In the genomic region with DNA sequence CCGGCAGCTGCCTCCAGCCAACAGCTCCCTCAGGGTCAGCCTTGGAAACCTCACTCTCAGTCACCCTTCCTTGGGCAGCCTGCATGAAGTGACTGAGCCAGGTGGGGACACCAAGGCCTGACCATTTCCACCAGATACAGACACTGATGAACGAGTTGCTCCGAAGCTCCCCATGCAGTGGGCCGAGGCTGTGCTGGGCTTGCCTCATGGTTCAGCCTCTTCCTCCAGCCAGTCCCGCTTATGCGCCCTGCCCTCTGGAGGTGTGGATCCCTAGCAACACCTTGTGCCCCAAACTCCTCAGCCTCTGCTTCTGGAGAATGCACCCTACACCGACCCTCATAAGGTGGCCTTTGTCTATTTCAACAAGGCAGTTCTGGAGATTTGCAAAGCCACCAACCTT, we compare ENCODE assay signal across 35 cellular contexts.
"Had no signal": no experiment of that assay in that cellular context is flagged by ENCODE, and none has a peak within 500 bp of the region (broad histone marks: within the 10 kb centered on the region; RNA-seq: fewer than 3 reads in every experiment).

No MANE protein-coding gene starts in this region.

- H3K9me3 ChIP-seq: ascending aorta had no signal

- H3K36me3 Mint-ChIP-seq: activated CD8-positive, alpha-beta memory T cell treated with anti-CD3 and anti-CD28 coated beads, Interleukin-2, amount 10 ng/mL, durations not matched to agents 7 days and 5 days; activated naive CD4-positive, alpha-beta T cell treated with anti-CD3 and anti-CD28 coated beads, Interleukin-2, amount 10 ng/mL, durations not matched to agents 7 days and 5 days; activated naive CD4-positive, alpha-beta T cell treated with anti-CD3 and anti-CD28 coated beads, Interleukin-2, amount 50 U/mL, for 24 hours; activated naive CD8-positive, alpha-beta T cell; activated naive CD8-positive, alpha-beta T cell treated with anti-CD3 and anti-CD28 coated beads, Interleukin-2, amount 10 ng/mL, durations not matched to agents 7 days and 5 days; brain had no signal

- H3K27ac Mint-ChIP-seq: activated CD4-positive, alpha-beta memory T cell treated with anti-CD3 and anti-CD28 coated beads, Interleukin-2, amount 10 ng/mL, durations not matched to agents 7 days and 5 days; activated CD4-positive, alpha-beta T cell treated with anti-CD3 and anti-CD28 coated beads for 36 hours; activated CD4-positive, alpha-beta T cell treated with anti-CD3 and anti-CD28 coated beads, Interleukin-2, amount 10 ng/mL, durations not matched to agents 7 days and 5 days; activated CD8-positive, alpha-beta memory T cell treated with anti-CD3 and anti-CD28 coated beads, Interleukin-2, amount 10 ng/mL, durations not matched to agents 7 days and 5 days; activated CD8-positive, alpha-beta T cell treated with anti-CD3 and anti-CD28 coated beads, Interleukin-2, amount 10 ng/mL, durations not matched to agents 7 days and 5 days; activated naive CD4-positive, alpha-beta T cell treated with anti-CD3 and anti-CD28 coated beads, Interleukin-2, amount 10 ng/mL, durations not matched to agents 7 days and 5 days; activated naive CD4-positive, alpha-beta T cell treated with anti-CD3 and anti-CD28 coated beads, Interleukin-2, amount 50 U/mL, for 24 hours; activated naive CD8-positive, alpha-beta T cell; activated naive CD8-positive, alpha-beta T cell treated with anti-CD3 and anti-CD28 coated beads, Interleukin-2, amount 10 ng/mL, durations not matched to agents 7 days and 5 days; activated naive CD8-positive, alpha-beta T cell treated with anti-CD3 and anti-CD28 coated beads, Interleukin-2, amount 50 U/mL, for 24 hours; activated T-cell treated with anti-CD3 and anti-CD28 coated beads, Interleukin-2, amount 50 U/mL, for 24 hours; activated T-helper 2 cell treated with anti-CD3 and anti-CD28 coated beads, Interferon-gamma antibody, Interleukin-2, Interleukin-4, amounts not matched to agents 10 μg/mL and 5 μg/mL and 100 μg/mL, durations not matched to agents 14 hours and 24 hours and 36 hours; T-helper 1 cell treated with Interleukin-12 subunit alpha and Interleukin-12 subunit beta and Interleukin-4 antibody, amounts not matched to agents 30 μg/mL and 1 μg/mL, for 36 hours; T-helper 2 cell treated with Interferon-gamma antibody and Interleukin-4, amounts not matched to agents 5 μg/mL and 100 μg/mL, for 36 hours had no signal

- H3K9me3 Mint-ChIP-seq: activated CD4-positive, alpha-beta memory T cell treated with anti-CD3 and anti-CD28 coated beads, Interleukin-2, amount 10 ng/mL, durations not matched to agents 7 days and 5 days; activated CD4-positive, alpha-beta T cell treated with anti-CD3 and anti-CD28 coated beads, Interleukin-2, amount 10 ng/mL, durations not matched to agents 7 days and 5 days; activated naive CD4-positive, alpha-beta T cell treated with anti-CD3 and anti-CD28 coated beads, Interleukin-2, amount 10 ng/mL, durations not matched to agents 7 days and 5 days; activated naive CD4-positive, alpha-beta T cell treated with anti-CD3 and anti-CD28 coated beads, Interleukin-2, amount 50 U/mL, for 24 hours; activated naive CD8-positive, alpha-beta T cell treated with anti-CD3 and anti-CD28 coated beads, Interleukin-2, amount 10 ng/mL, durations not matched to agents 7 days and 5 days; activated naive CD8-positive, alpha-beta T cell treated with anti-CD3 and anti-CD28 coated beads, Interleukin-2, amount 50 U/mL, for 24 hours; activated T-cell treated with anti-CD3 and anti-CD28 coated beads, Interleukin-2, amount 50 U/mL, for 24 hours; activated T-helper 2 cell treated with anti-CD3 and anti-CD28 coated beads, Interferon-gamma antibody, Interleukin-2, Interleukin-4, amounts not matched to agents 10 μg/mL and 5 μg/mL and 100 μg/mL, durations not matched to agents 14 hours and 24 hours and 36 hours; T-helper 1 cell treated with Interleukin-12 subunit alpha and Interleukin-12 subunit beta and Interleukin-4 antibody, amounts not matched to agents 30 μg/mL and 1 μg/mL, for 36 hours; T-helper 2 cell treated with Interferon-gamma antibody and Interleukin-4, amounts not matched to agents 5 μg/mL and 100 μg/mL, for 36 hours had no signal

- FAIRE-seq: TTC549 had no signal

- H3K4me3 Mint-ChIP-seq: activated CD4-positive, alpha-beta memory T cell treated with anti-CD3 and anti-CD28 coated beads, Interleukin-2, amount 10 ng/mL, durations not matched to agents 7 days and 5 days; activated CD4-positive, alpha-beta T cell treated with anti-CD3 and anti-CD28 coated beads for 36 hours; activated CD4-positive, alpha-beta T cell treated with anti-CD3 and anti-CD28 coated beads, Interleukin-2, amount 10 ng/mL, durations not matched to agents 7 days and 5 days; activated CD8-positive, alpha-beta memory T cell treated with anti-CD3 and anti-CD28 coated beads, Interleukin-2, amount 10 ng/mL, durations not matched to agents 7 days and 5 days; activated CD8-positive, alpha-beta T cell treated with anti-CD3 and anti-CD28 coated beads, Interleukin-2, amount 10 ng/mL, durations not matched to agents 7 days and 5 days; activated naive CD4-positive, alpha-beta T cell treated with anti-CD3 and anti-CD28 coated beads, Interleukin-2, amount 10 ng/mL, durations not matched to agents 7 days and 5 days; activated naive CD4-positive, alpha-beta T cell treated with anti-CD3 and anti-CD28 coated beads, Interleukin-2, amount 50 U/mL, for 24 hours; activated naive CD8-positive, alpha-beta T cell; activated naive CD8-positive, alpha-beta T cell treated with anti-CD3 and anti-CD28 coated beads, Interleukin-2, amount 10 ng/mL, durations not matched to agents 7 days and 5 days; activated naive CD8-positive, alpha-beta T cell treated with anti-CD3 and anti-CD28 coated beads, Interleukin-2, amount 50 U/mL, for 24 hours; activated T-cell treated with anti-CD3 and anti-CD28 coated beads, Interleukin-2, amount 50 U/mL, for 24 hours; brain; T-helper 1 cell treated with Interleukin-12 subunit alpha and Interleukin-12 subunit beta and Interleukin-4 antibody, amounts not matched to agents 30 μg/mL and 1 μg/mL, for 36 hours; T-helper 2 cell treated with Interferon-gamma antibody and Interleukin-4, amounts not matched to agents 5 μg/mL and 100 μg/mL, for 36 hours had no signal

- H3K27ac ChIP-seq: ascending aorta, VCaP had no signal

- H3K36me3 ChIP-seq: ascending aorta had no signal

- H3K27me3 ChIP-seq: ascending aorta had no signal

- ATAC-seq: activated CD4-positive, alpha-beta T cell treated with anti-CD3 and anti-CD28 coated beads for 36 hours; activated CD4-positive, CD25-positive, alpha-beta regulatory T cell treated with anti-CD3 and anti-CD28 coated beads, Interleukin-2, amount 50 U/mL, for 24 hours; activated CD8-positive, alpha-beta memory T cell treated with anti-CD3 and anti-CD28 coated beads, Interleukin-2, amount 10 ng/mL, durations not matched to agents 7 days and 5 days; activated CD8-positive, alpha-beta T cell treated with anti-CD3 and anti-CD28 coated beads, Interleukin-2, amount 10 ng/mL, durations not matched to agents 7 days and 5 days; activated naive CD8-positive, alpha-beta T cell treated with anti-CD3 and anti-CD28 coated beads, Interleukin-2, amount 50 U/mL, for 24 hours had no signal

- H3K4me1 ChIP-seq: ascending aorta had no signal

- H3K4me3 ChIP-seq: ascending aorta had no signal

- H3K4me1 Mint-ChIP-seq: activated CD4-positive, alpha-beta memory T cell treated with anti-CD3 and anti-CD28 coated beads, Interleukin-2, amount 10 ng/mL, durations not matched to agents 7 days and 5 days; activated CD4-positive, alpha-beta T cell treated with anti-CD3 and anti-CD28 coated beads for 36 hours; activated CD4-positive, alpha-beta T cell treated with anti-CD3 and anti-CD28 coated beads, Interleukin-2, amount 10 ng/mL, durations not matched to agents 7 days and 5 days; activated CD8-positive, alpha-beta memory T cell treated with anti-CD3 and anti-CD28 coated beads, Interleukin-2, amount 10 ng/mL, durations not matched to agents 7 days and 5 days; activated naive CD4-positive, alpha-beta T cell treated with anti-CD3 and anti-CD28 coated beads, Interleukin-2, amount 10 ng/mL, durations not matched to agents 7 days and 5 days; activated naive CD4-positive, alpha-beta T cell treated with anti-CD3 and anti-CD28 coated beads, Interleukin-2, amount 50 U/mL, for 24 hours; activated naive CD8-positive, alpha-beta T cell treated with anti-CD3 and anti-CD28 coated beads, Interleukin-2, amount 10 ng/mL, durations not matched to agents 7 days and 5 days; activated naive CD8-positive, alpha-beta T cell treated with anti-CD3 and anti-CD28 coated beads, Interleukin-2, amount 50 U/mL, for 24 hours had no signal

- DNase-seq: activated CD4-positive, alpha-beta memory T cell treated with anti-CD3 and anti-CD28 coated beads, Interleukin-2, amount 10 ng/mL, durations not matched to agents 7 days and 5 days; activated CD4-positive, alpha-beta T cell treated with anti-CD3 and anti-CD28 coated beads for 1 hour; activated CD4-positive, alpha-beta T cell treated with anti-CD3 and anti-CD28 coated beads for 36 hours; activated CD4-positive, alpha-beta T cell treated with anti-CD3 and anti-CD28 coated beads for 48 hours; activated CD4-positive, alpha-beta T cell treated with anti-CD3 and anti-CD28 coated beads, Interleukin-2, amount 10 ng/mL, durations not matched to agents 7 days and 5 days; activated CD4-positive, alpha-beta T cell treated with anti-CD3 and anti-CD28 coated beads, Interleukin-2, amount 50 U/mL, for 48 hours; activated CD4-positive, CD25-positive, alpha-beta regulatory T cell; activated CD8-positive, alpha-beta memory T cell treated with anti-CD3 and anti-CD28 coated beads for 24 hours; activated CD8-positive, alpha-beta memory T cell treated with anti-CD3 and anti-CD28 coated beads, Interleukin-2, amount 10 ng/mL, durations not matched to agents 7 days and 5 days; activated CD8-positive, alpha-beta memory T cell treated with anti-CD3 and anti-CD28 coated beads, Interleukin-2, amount 50 U/mL, for 48 hours; activated CD8-positive, alpha-beta T cell treated with anti-CD3 and anti-CD28 coated beads, Interleukin-2, amount 10 ng/mL, durations not matched to agents 7 days and 5 days; activated effector memory CD4-positive, alpha-beta T cell treated with Interleukin-2 at 50 U/mL for 16 hours; activated gamma-delta T cell; activated naive CD4-positive, alpha-beta T cell treated with anti-CD3 and anti-CD28 coated beads, Interleukin-2, amount 10 ng/mL, durations not matched to agents 7 days and 5 days; activated naive CD4-positive, alpha-beta T cell treated with Interleukin-2 at 50 U/mL for 16 hours; activated naive CD8-positive, alpha-beta T cell treated with anti-CD3 and anti-CD28 coated beads, Interleukin-2, amount 10 ng/mL, durations not matched to agents 7 days and 5 days; activated naive CD8-positive, alpha-beta T cell treated with anti-CD3 and anti-CD28 coated beads, Interleukin-2, amount 50 U/mL, for 24 hours; activated T-cell treated with anti-CD3 and anti-CD28 coated beads, Interleukin-2, amount 50 U/mL, for 24 hours; activated T-cell treated with anti-CD3 and anti-CD28 coated beads, Interleukin-2, amount 50 U/mL, for 48 hours; amygdala; anterior cingulate cortex; central memory CD4-positive, alpha-beta T cell; T-helper 1 cell; T-helper 2 cell; T-helper 9 cell had no signal

- H3K27me3 Mint-ChIP-seq: activated CD8-positive, alpha-beta memory T cell treated with anti-CD3 and anti-CD28 coated beads, Interleukin-2, amount 10 ng/mL, durations not matched to agents 7 days and 5 days; activated naive CD4-positive, alpha-beta T cell treated with anti-CD3 and anti-CD28 coated beads, Interleukin-2, amount 50 U/mL, for 24 hours; activated naive CD8-positive, alpha-beta T cell treated with anti-CD3 and anti-CD28 coated beads, Interleukin-2, amount 50 U/mL, for 24 hours; activated T-cell treated with anti-CD3 and anti-CD28 coated beads, Interleukin-2, amount 50 U/mL, for 24 hours had no signal
